ENCODE assay signal across 8 cellular contexts in the genomic region with DNA sequence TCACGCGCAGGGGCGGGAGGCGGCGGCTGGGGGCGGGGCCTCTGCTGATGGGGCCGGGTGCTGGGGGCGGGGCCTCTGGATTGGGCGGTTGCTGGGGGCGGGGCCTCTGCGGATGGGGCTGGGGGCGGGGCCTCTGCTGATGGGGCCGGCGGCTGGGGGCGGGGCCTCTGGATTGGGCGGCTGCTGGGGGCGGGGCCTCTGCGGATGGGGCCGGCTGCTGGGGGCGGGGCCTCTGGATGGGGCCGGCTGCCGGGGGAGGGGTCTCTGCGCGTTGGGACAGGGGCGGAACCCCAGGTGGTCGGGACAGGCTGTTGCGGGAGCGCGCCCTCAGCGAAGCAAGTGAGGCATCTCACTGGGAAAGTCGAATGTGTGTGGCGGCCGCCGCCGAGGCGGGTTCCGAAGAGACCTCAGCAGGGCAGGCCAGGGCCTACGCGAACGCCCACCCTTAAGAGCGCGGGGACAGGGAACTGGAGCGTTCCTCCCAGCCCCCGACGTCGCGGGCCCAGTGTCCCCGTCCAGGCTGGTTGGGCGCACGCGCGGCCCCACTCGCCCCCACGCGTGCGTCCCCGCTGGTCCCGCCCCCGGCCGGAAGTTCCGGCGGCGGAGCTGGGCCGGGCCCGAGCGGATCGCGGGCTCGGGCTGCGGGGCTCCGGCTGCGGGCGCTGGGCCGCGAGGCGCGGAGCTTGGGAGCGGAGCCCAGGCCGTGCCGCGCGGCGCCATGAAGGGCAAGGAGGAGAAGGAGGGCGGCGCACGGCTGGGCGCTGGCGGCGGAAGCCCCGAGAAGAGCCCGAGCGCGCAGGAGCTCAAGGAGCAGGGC. TPM values are rescaled to one million over a fixed set of nuclear protein-coding genes. Genes with fewer than 3 reads are reported as not detected.
DNase-seq lines count a peak whose midpoint lies in the region; ATAC-seq and TF ChIP-seq lines count a peak whose summit lies in the region.

Gene STUB1 (plus strand): TSS at position 603 of the 817 bp plus-strand sequence. CDS start 116 bp downstream, at position 719.

- peaks cover 8% of the 10 kb centered on the region for H3K27me3 Mint-ChIP-seq in activated T-cell treated with anti-CD3 and anti-CD28 coated beads, Interleukin-2, amount 50 U/mL, for 24 hours

- 1% methylated on average over 56 to 93 of the region's 93 CpGs for WGBS in esophagus, 2 donors

- ATAC-seq in GM19025 (IDR thresholded peaks at IDR 0.05; ENCODE audit: low read depth, unreplicated experiment): peak; percentile 50

- CTCF ChIA-PET in AG04449 (lab: Yijun Ruan, JAX): interaction anchor here (0.8 to 3.2 kb wide), 5 partner anchors 10 to 102 kb away, joined by 3 to 21 read pairs (median 3); partner anchors contain the start of gene RHOT2

- peaks cover 20 to 70% of the 10 kb centered on the region in 2 donors for H3K4me1 ChIP-seq in esophagus (ENCODE audit: control insufficient read depth in 2 of 2, insufficient read depth in 2 of 2, low read length in 1 of 2)
- H3K4me1 ChIP-seq in mucosa of stomach (ENCODE audit: control insufficient read depth, insufficient read depth, low read length): peaks cover 56% of the 10 kb centered on the region

- H3K4me3 ChIP-seq in AG04449 (ENCODE audit: low read depth, low read length) (peak within 1 kb of the TSS; percentile 77), esophagus (ENCODE audit: low read depth in 1 of 2, low read length in 2 of 2) (peak within 1 kb of the TSS; percentile 82 to 84), mucosa of stomach (ENCODE audit: low read length) (peak within 1 kb of the TSS; percentile 41)

- no peak for TF ChIP-seq CTCF in AG04449 (IDR thresholded peaks at IDR 0.05; ENCODE audit: insufficient read depth, low read length, missing control alignments)

- H3K9ac ChIP-seq in mucosa of stomach (ENCODE audit: low read length): peak within 1 kb of the TSS; percentile 76

- H3K4me1 Mint-ChIP-seq in activated T-cell treated with anti-CD3 and anti-CD28 coated beads, Interleukin-2, amount 50 U/mL, for 24 hours (ENCODE audit: low read depth): peaks cover 43% of the 10 kb centered on the region

- peak within 1 kb of the TSS; percentile 95 to 96 for H3K27ac ChIP-seq in esophagus (ENCODE audit: low read depth in 2 of 2, low read length in 1 of 2)

- no peaks in the 10 kb centered on the region for H3K27me3 ChIP-seq in esophagus (ENCODE audit: control insufficient read depth in 1 of 2, insufficient read depth in 2 of 2, low read length in 2 of 2)
- peaks cover 2% of the 10 kb centered on the region for H3K27me3 ChIP-seq in mucosa of stomach (ENCODE audit: control insufficient read depth, insufficient read depth, low read length)

- DNase-seq in AG04449 (ENCODE audit: low read depth, low spot score) (no peak), HT-29 (ENCODE audit: low spot score) (peak; percentile 81), OCI-M1 (lab: John Stamatoyannopoulos, UW) (peak; percentile 93)
- DNase-seq in activated T-cell treated with anti-CD3 and anti-CD28 coated beads, Interleukin-2, amount 50 U/mL, for 24 hours: peak; percentile 93
- peak; percentile 81 for DNase-seq in stimulated activated CD8-positive, alpha-beta memory T cell treated with anti-CD3 and anti-CD28 coated beads, Interleukin-4, amount 100 ng/mL, for 24 hours (ENCODE audit: low read depth)

- H3K27ac Mint-ChIP-seq in activated T-cell treated with anti-CD3 and anti-CD28 coated beads, Interleukin-2, amount 50 U/mL, for 24 hours: peak within 1 kb of the TSS; percentile 96

- H3K36me3 Mint-ChIP-seq in activated T-cell treated with anti-CD3 and anti-CD28 coated beads, Interleukin-2, amount 50 U/mL, for 24 hours (ENCODE audit: low read depth): peaks cover 34% of the 10 kb centered on the region

- no peaks in the 10 kb centered on the region for H3K9me3 Mint-ChIP-seq in activated T-cell treated with anti-CD3 and anti-CD28 coated beads, Interleukin-2, amount 50 U/mL, for 24 hours

- peak within 1 kb of the TSS; percentile 84 for H3K4me3 Mint-ChIP-seq in activated T-cell treated with anti-CD3 and anti-CD28 coated beads, Interleukin-2, amount 50 U/mL, for 24 hours

- H3K9me3 ChIP-seq in esophagus (ENCODE audit: control insufficient read depth in 2 of 2, insufficient read depth in 1 of 2, low read depth in 1 of 2, low read length in 1 of 2) (no peaks in the 10 kb centered on the region), mucosa of stomach (ENCODE audit: control insufficient read depth, low read length) (no peaks in the 10 kb centered on the region)

- H3K36me3 ChIP-seq in esophagus (ENCODE audit: control insufficient read depth in 2 of 2, insufficient read depth in 2 of 2, low read length in 1 of 2) (peaks cover 0 to 25% of the 10 kb centered on the region in 2 donors), mucosa of stomach (ENCODE audit: control insufficient read depth, insufficient read depth, low read length) (peaks cover 15% of the 10 kb centered on the region)

- POLR2A ChIA-PET in AG04449 (lab: Yijun Ruan, JAX): interaction anchor here (0.6 to 2.1 kb wide), 6 partner anchors 9 to 36 kb away, joined by 3 to 9 read pairs (median 4); partner anchors contain the start of gene WDR24

RNA-seq across cellular contexts. Expression of gene STUB1, which starts in this region (rescaled TPM):
- total RNA-seq in HT-29 (2014; rRNA removed; shearing (Covaris generic)): 258 and 295 TPM in 2 replicates
- 10 to 100 TPM; 58.3 to 95.2 TPM for polyA plus RNA-seq in esophagus
